1 cellular context compared by ENCODE assay signal in the genomic region with DNA sequence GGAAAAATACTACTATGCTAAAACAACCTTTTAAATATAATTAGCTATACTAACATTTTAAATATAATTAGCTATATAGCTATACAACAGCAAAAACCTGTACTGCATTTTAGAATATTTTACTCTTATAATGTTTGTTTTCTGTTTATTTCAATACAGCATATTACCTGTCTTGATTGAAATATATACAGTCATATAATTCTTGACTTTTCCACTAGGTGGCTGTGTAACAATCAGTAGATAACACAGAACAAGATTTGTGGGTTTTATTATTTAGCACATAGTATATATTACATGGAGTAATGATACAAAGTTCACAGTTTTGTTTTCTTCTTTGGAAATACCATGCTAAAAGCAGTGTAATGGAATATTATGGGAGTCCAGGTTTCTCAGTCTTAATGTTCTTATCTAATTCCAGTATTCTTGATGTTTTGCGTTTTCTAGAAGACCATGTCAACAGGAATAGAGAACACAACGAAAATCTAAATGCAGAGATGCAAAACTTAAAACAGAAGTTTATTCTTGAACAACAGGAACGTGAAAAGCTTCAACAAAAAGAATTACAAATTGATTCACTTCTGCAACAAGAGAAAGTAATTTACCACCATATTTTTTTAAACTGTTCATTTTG.
TF ChIP-seq lines count a peak whose summit lies in the region.

No MANE protein-coding gene starts in this region.

TF ChIP-seq in WTC11, 78 proteins besides CTCF, POLR2A, EP300 and RAD21 (continued from another document):
- TF ChIP-seq, protein P1, sequence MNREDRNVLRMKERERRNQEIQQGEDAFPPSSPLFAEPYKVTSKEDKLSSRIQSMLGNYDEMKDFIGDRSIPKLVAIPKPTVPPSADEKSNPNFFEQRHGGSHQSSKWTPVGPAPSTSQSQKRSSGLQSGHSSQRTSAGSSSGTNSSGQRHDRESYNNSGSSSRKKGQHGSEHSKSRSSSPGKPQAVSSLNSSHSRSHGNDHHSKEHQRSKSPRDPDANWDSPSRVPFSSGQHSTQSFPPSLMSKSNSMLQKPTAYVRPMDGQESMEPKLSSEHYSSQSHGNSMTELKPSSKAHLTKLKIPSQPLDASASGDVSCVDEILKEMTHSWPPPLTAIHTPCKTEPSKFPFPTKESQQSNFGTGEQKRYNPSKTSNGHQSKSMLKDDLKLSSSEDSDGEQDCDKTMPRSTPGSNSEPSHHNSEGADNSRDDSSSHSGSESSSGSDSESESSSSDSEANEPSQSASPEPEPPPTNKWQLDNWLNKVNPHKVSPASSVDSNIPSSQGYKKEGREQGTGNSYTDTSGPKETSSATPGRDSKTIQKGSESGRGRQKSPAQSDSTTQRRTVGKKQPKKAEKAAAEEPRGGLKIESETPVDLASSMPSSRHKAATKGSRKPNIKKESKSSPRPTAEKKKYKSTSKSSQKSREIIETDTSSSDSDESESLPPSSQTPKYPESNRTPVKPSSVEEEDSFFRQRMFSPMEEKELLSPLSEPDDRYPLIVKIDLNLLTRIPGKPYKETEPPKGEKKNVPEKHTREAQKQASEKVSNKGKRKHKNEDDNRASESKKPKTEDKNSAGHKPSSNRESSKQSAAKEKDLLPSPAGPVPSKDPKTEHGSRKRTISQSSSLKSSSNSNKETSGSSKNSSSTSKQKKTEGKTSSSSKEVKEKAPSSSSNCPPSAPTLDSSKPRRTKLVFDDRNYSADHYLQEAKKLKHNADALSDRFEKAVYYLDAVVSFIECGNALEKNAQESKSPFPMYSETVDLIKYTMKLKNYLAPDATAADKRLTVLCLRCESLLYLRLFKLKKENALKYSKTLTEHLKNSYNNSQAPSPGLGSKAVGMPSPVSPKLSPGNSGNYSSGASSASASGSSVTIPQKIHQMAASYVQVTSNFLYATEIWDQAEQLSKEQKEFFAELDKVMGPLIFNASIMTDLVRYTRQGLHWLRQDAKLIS (CRISPR knock-in tag; IDR thresholded peaks at IDR 0.05; ENCODE audit: borderline replicate concordance): no peak
- no peak for TF ChIP-seq HMGA2 (CRISPR knock-in tag; IDR thresholded peaks at IDR 0.05)
- no peak for TF ChIP-seq ATF1 (CRISPR knock-in tag; IDR thresholded peaks at IDR 0.05)
- TF ChIP-seq, protein P2, sequence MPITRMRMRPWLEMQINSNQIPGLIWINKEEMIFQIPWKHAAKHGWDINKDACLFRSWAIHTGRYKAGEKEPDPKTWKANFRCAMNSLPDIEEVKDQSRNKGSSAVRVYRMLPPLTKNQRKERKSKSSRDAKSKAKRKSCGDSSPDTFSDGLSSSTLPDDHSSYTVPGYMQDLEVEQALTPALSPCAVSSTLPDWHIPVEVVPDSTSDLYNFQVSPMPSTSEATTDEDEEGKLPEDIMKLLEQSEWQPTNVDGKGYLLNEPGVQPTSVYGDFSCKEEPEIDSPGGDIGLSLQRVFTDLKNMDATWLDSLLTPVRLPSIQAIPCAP (CRISPR knock-in tag; IDR thresholded peaks at IDR 0.05): no peak
